In genomic region chr19:43699506-43700367, GRCh38 we compare ENCODE assay signal across 8 cellular contexts. TPM values are rescaled to one million over a fixed set of nuclear protein-coding genes. Genes with fewer than 3 reads are reported as not detected.
DNase-seq lines count a peak whose midpoint lies in the region; ATAC-seq, FAIRE-seq and TF ChIP-seq lines count a peak whose summit lies in the region.

No MANE protein-coding gene starts in this region.

- peaks cover 17% of the 10 kb centered on the region for H3K27me3 Mint-ChIP-seq in activated CD4-positive, alpha-beta T cell treated with anti-CD3 and anti-CD28 coated beads, Interleukin-2, amount 10 ng/mL, durations not matched to agents 7 days and 5 days

- TF ChIP-seq POLR2A in GM12892 (IDR thresholded peaks at IDR 0.05; ENCODE audit: low read depth, low read length) = no peak

- no peaks in the 10 kb centered on the region for H3K9me3 ChIP-seq in iPS-20b (ENCODE audit: insufficient read depth, low read depth, low read length)
- H3K9me3 ChIP-seq in small intestine (ENCODE audit: control insufficient read depth, low read depth) = peaks cover 2% of the 10 kb centered on the region

- in situ Hi-C loops in GM13977 (cut with MboI; ENCODE audit: low pct_unique_long_range_greater_than_20kb, low sequenced_read_pairs, unreplicated experiment) = no loop called here

- no peak overlapping the region for H3K27ac ChIP-seq in iPS-20b (ENCODE audit: low read length)
- H3K27ac ChIP-seq in small intestine (ENCODE audit: low read depth in 1 of 2, low read length in 1 of 2) = peak overlapping the region; percentile 81 to 82

- POLR2A ChIA-PET in activated CD4-positive, alpha-beta T cell treated with anti-CD3 and anti-CD28 coated beads, Interleukin-2, amount 10 ng/mL, durations not matched to agents 7 days and 5 days (lab: Charles Lee) = no interaction called here

- 12 to 15% (median 14%) methylated on average over 33 to 46 of the region's 46 CpGs for WGBS in small intestine, 3 donors

- DNase-seq in activated CD4-positive, alpha-beta T cell treated with anti-CD3 and anti-CD28 coated beads, Interleukin-2, amount 10 ng/mL, durations not matched to agents 7 days and 5 days = no peak
- no peak for DNase-seq in activated CD4-positive, alpha-beta T cell treated with anti-CD3 and anti-CD28 coated beads for 4 hours
- DNase-seq in amniotic epithelial cell (ENCODE audit: low read depth) (peak; percentile 49), small intestine (peak; percentile 50), GM12892 (ENCODE audit: insufficient read length) (no peak), GM13977 (ENCODE audit: low spot score) (no peak)

- H3K4me1 Mint-ChIP-seq in activated CD4-positive, alpha-beta T cell treated with anti-CD3 and anti-CD28 coated beads, Interleukin-2, amount 10 ng/mL, durations not matched to agents 7 days and 5 days = peaks cover 27% of the 10 kb centered on the region

- H3K27me3 ChIP-seq in iPS-20b (ENCODE audit: insufficient read depth, low read length) = peaks cover 37% of the 10 kb centered on the region
- no peaks in the 10 kb centered on the region for H3K27me3 ChIP-seq in small intestine (ENCODE audit: control insufficient read depth in 2 of 2, insufficient read depth in 2 of 2, low read length in 2 of 2)

- H3K9ac ChIP-seq in iPS-20b (ENCODE audit: low read depth, low read length) = no peak overlapping the region

- TF ChIP-seq CTCF in GM13977 (IDR thresholded peaks at IDR 0.05; ENCODE audit: extremely low read depth, insufficient read depth, missing control alignments) = no peak

- no peak overlapping the region for H3K27ac Mint-ChIP-seq in activated CD4-positive, alpha-beta T cell treated with anti-CD3 and anti-CD28 coated beads, Interleukin-2, amount 10 ng/mL, durations not matched to agents 7 days and 5 days

- H3K4me1 ChIP-seq in iPS-20b (ENCODE audit: insufficient read depth, low read length) = no peaks in the 10 kb centered on the region
- peaks cover 0 to 4% of the 10 kb centered on the region in 2 donors for H3K4me1 ChIP-seq in small intestine (ENCODE audit: control insufficient read depth in 2 of 2, insufficient read depth in 1 of 2, low read depth in 1 of 2, low read length in 1 of 2)

- FAIRE-seq in small intestine (lab: Jason Lieb, UNC) (no peak), GM12892 (lab: Jason Lieb, UNC) (no peak)

- H3K36me3 ChIP-seq in iPS-20b (ENCODE audit: insufficient read depth, low read depth, low read length) = no peaks in the 10 kb centered on the region
- no peaks in the 10 kb centered on the region for H3K36me3 ChIP-seq in small intestine (ENCODE audit: control insufficient read depth in 2 of 2, insufficient read depth in 2 of 2, low read length in 2 of 2)

- no peak for ATAC-seq in HG03139 (IDR thresholded peaks at IDR 0.05; ENCODE audit: unreplicated experiment)

- peaks cover 4% of the 10 kb centered on the region for H3K36me3 Mint-ChIP-seq in activated CD4-positive, alpha-beta T cell treated with anti-CD3 and anti-CD28 coated beads, Interleukin-2, amount 10 ng/mL, durations not matched to agents 7 days and 5 days (ENCODE audit: low read depth)

- peak overlapping the region; percentile 28 for H3K4me3 Mint-ChIP-seq in activated CD4-positive, alpha-beta T cell treated with anti-CD3 and anti-CD28 coated beads, Interleukin-2, amount 10 ng/mL, durations not matched to agents 7 days and 5 days

- CTCF ChIA-PET in activated CD4-positive, alpha-beta T cell treated with anti-CD3 and anti-CD28 coated beads, Interleukin-2, amount 10 ng/mL, durations not matched to agents 7 days and 5 days (lab: Charles Lee) = interaction anchor here (1.1 to 1.4 kb wide), 3 partner anchors 9 to 31 kb away, joined by 3 to 4 read pairs (median 3); no protein-coding TSS in a partner anchor

- H3K4me3 ChIP-seq in iPS-20b (ENCODE audit: low read length) (peak overlapping the region; percentile 47; the same call in 1 of the 2 replicates), small intestine (ENCODE audit: low read depth in 1 of 2, low read length in 2 of 2) (peak overlapping the region in 1 of 2 donors; percentile 31)

- H3K9me3 Mint-ChIP-seq in activated CD4-positive, alpha-beta T cell treated with anti-CD3 and anti-CD28 coated beads, Interleukin-2, amount 10 ng/mL, durations not matched to agents 7 days and 5 days = peaks cover 5% of the 10 kb centered on the region

RNA-seq across cellular contexts. Expression of gene IRGC, which starts 16.1 kb away (rescaled TPM):
- total RNA-seq in activated CD4-positive, alpha-beta T cell treated with anti-CD3 and anti-CD28 coated beads, Interleukin-2, amount 10 ng/mL, durations not matched to agents 7 days and 5 days = not detected
- not detected for polyA plus RNA-seq in small intestine
- polyA plus RNA-seq in GM12892 (2012; ENCODE audit: missing spikeins) = not detected

RNA-seq across cellular contexts. Expression of gene PLAUR, which starts 29.8 kb away (rescaled TPM):
- 10 to 100 TPM; 10.3 TPM for total RNA-seq in activated CD4-positive, alpha-beta T cell treated with anti-CD3 and anti-CD28 coated beads, Interleukin-2, amount 10 ng/mL, durations not matched to agents 7 days and 5 days
- 10 to 100 TPM in 2 of 3 donors, 1 to 10 TPM in 1; 4.9 to 17.6 (median 14.1) TPM for polyA plus RNA-seq in small intestine
- 5.9 TPM for polyA plus RNA-seq in GM12892 (2012; ENCODE audit: missing spikeins)

RNA-seq across cellular contexts. Expression of gene SMG9, which starts 55.0 kb away (rescaled TPM):
- 10 to 100 TPM; 69.1 to 71.0 TPM for total RNA-seq in activated CD4-positive, alpha-beta T cell treated with anti-CD3 and anti-CD28 coated beads, Interleukin-2, amount 10 ng/mL, durations not matched to agents 7 days and 5 days
- 10 to 100 TPM; 21.3 to 27.7 (median 25.3) TPM for polyA plus RNA-seq in small intestine
- 21.9 TPM for polyA plus RNA-seq in GM12892 (2012; ENCODE audit: missing spikeins)

Comparison
In these comparisons a context has a peak if more than half of its experiments do, and no peak if none do; other contexts are left out.
1. DNase-seq: peak in amniotic epithelial cell (single experiment) and small intestine (single experiment); none in activated CD4-positive, alpha-beta T cell treated with anti-CD3 and anti-CD28 coated beads, Interleukin-2, amount 10 ng/mL, durations not matched to agents 7 days and 5 days (single experiment), activated CD4-positive, alpha-beta T cell treated with anti-CD3 and anti-CD28 coated beads for 4 hours (0 of 2), GM12892 (single experiment) and GM13977 (single experiment).